ENCODE assay signal across 19 cellular contexts in genomic region chr17:57649191-57649590, GRCh38.
DNase-seq lines count a peak whose midpoint lies in the region; FAIRE-seq and TF ChIP-seq lines count a peak whose summit lies in the region.
"Had no signal": no experiment of that assay in that cellular context is flagged by ENCODE, and none has a peak within 500 bp of the region (broad histone marks: within the 10 kb centered on the region; RNA-seq: fewer than 3 reads in every experiment).

No MANE protein-coding gene starts in this region.

- no peak overlapping the region for H3K4me2 ChIP-seq in osteoblast (ENCODE audit: insufficient read depth, low read length)

- H3K4me1 ChIP-seq in HUES6 (ENCODE audit: control insufficient read depth, insufficient read depth, low read length) (peaks cover 42% of the 10 kb centered on the region), osteoblast (ENCODE audit: insufficient read depth, low read length) (no peaks in the 10 kb centered on the region)

- H3K27me3 ChIP-seq in HUES6 (ENCODE audit: control insufficient read depth, insufficient read depth, low read length): no peaks in the 10 kb centered on the region
- H3K27me3 ChIP-seq in osteoblast (ENCODE audit: insufficient read depth, low read length): no peaks in the 10 kb centered on the region
- H3K27me3 ChIP-seq in MG63: no peaks in the 10 kb centered on the region

- H2AFZ ChIP-seq in osteoblast (ENCODE audit: low read length): no peak overlapping the region
- H2AFZ ChIP-seq: GM23248 had no signal

- FAIRE-seq in GM12891 (lab: Jason Lieb, UNC) (peak; percentile 90), frontal cortex (lab: Jason Lieb, UNC) (peak; percentile 31)

- TF ChIP-seq CTCF in osteoblast (IDR thresholded peaks at IDR 0.05; ENCODE audit: extremely low read depth, low read depth, low read length): no peak

- no peak for TF ChIP-seq POLR2A in GM12891 (IDR thresholded peaks at IDR 0.05; ENCODE audit: low read depth, low read length)

- peaks cover 3% of the 10 kb centered on the region; the same call in 1 of the 2 replicates for H3K36me3 ChIP-seq in HUES6 (ENCODE audit: control insufficient read depth, insufficient read depth, low read length)
- no peaks in the 10 kb centered on the region for H3K36me3 ChIP-seq in osteoblast (ENCODE audit: insufficient read depth, low read length)
- H3K36me3 ChIP-seq in MG63: no peaks in the 10 kb centered on the region

- DNase-seq in GM12891 (ENCODE audit: insufficient read length, low spot score): no peak
- no peak for DNase-seq in frontal cortex (ENCODE audit: low spot score in 2 of 2)
- peak; percentile 41 for DNase-seq in osteoblast (ENCODE audit: insufficient read length, low spot score, missing footprints)
- no peak for DNase-seq in A172 (ENCODE audit: low spot score)
- no peak for DNase-seq in MG63
- no peak for DNase-seq in NCI-H82 (lab: John Stamatoyannopoulos, UW)
- DNase-seq: ACHN; C1 segment of cervical spinal cord; CD8-positive, alpha-beta memory T cell; GM23248; NCI-H1105 treated with DMSO at 0.1 percent for 48 hours; NCI-H187; NCI-H2107; NCI-H524; PC-3; RPMI8226; SIG-M5; T-helper 1 cell had no signal

- H4K20me1 ChIP-seq in osteoblast (ENCODE audit: insufficient read depth, low read length): no peaks in the 10 kb centered on the region

- no peaks in the 10 kb centered on the region for H3K9me3 ChIP-seq in HUES6 (ENCODE audit: control insufficient read depth, insufficient read depth, low read depth, low read length)
- H3K9me3 ChIP-seq in osteoblast (ENCODE audit: low read depth, low read length): no peaks in the 10 kb centered on the region
- H3K9me3 ChIP-seq in MG63: no peaks in the 10 kb centered on the region

- H3K27ac ChIP-seq in HUES6 (ENCODE audit: low read depth, low read length): no peak overlapping the region
- no peak overlapping the region for H3K27ac ChIP-seq in osteoblast (ENCODE audit: low read depth, low read length)
- H3K27ac ChIP-seq: GM23248 had no signal

- H3K4me3 ChIP-seq in HUES6 (ENCODE audit: low read depth, low read length): peak overlapping the region; percentile 5; the same call in 1 of the 2 replicates
- no peak overlapping the region for H3K4me3 ChIP-seq in osteoblast (ENCODE audit: insufficient read depth, low read length)
- no peak overlapping the region for H3K4me3 ChIP-seq in MG63
- H3K4me3 ChIP-seq: GM23248 had no signal

- H3K79me2 ChIP-seq in osteoblast (ENCODE audit: insufficient read depth, low read length): no peaks in the 10 kb centered on the region

- peak overlapping the region; percentile 4 for H3K9ac ChIP-seq in HUES6 (ENCODE audit: low read length)
- H3K9ac ChIP-seq: GM23248 had no signal

TF ChIP-seq in GM12891, 5 proteins besides CTCF, POLR2A, EP300 and RAD21:
- TF ChIP-seq PAX5 (IDR thresholded peaks at IDR 0.05; ENCODE audit: insufficient read depth, low read length, severe bottlenecking) (no peak), POU2F2 (IDR thresholded peaks at IDR 0.05; ENCODE audit: low read depth, low read length) (no peak), TAF1 (IDR thresholded peaks at IDR 0.05; ENCODE audit: low read depth, low read length) (no peak), POLR2AphosphoS5 (IDR thresholded peaks at IDR 0.05; ENCODE audit: low read depth, low read length) (no peak), SPI1 (IDR thresholded peaks at IDR 0.05; ENCODE audit: low read depth, low read length) (no peak)
